12 cellular contexts compared by ENCODE assay signal in the genomic region with DNA sequence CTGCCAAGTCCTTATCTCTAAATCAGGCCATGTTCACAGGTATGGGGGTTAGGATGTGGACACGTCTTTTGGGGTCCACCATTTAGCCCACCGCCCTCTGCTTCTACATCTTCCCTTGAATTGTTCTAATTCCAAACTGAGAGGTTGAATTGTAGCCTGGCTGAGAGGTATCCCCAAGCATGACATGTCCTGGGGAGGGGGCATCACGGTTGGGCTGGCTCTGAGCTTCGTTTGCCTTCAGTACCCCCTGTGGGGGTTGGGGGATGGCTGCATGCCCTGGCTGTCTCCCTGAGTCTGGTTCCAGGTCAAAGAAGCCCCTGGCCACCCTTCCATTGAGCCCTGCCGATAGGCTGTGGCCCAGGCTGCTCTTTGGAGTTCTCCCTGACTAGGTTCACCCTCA.
DNase-seq lines count a peak whose midpoint lies in the region; ATAC-seq and TF ChIP-seq lines count a peak whose summit lies in the region.
"Had no signal": no experiment of that assay in that cellular context is flagged by ENCODE, and none has a peak within 500 bp of the region (broad histone marks: within the 10 kb centered on the region; RNA-seq: fewer than 3 reads in every experiment).

No MANE protein-coding gene starts in this region.

- no peak for TF ChIP-seq POLR2A in heart left ventricle (IDR thresholded peaks at IDR 0.05)

- intact Hi-C loops in heart left ventricle (cut with DNase I): no loop called here

- H3K79me2 ChIP-seq in neural progenitor cell (ENCODE audit: low read depth): no peaks in the 10 kb centered on the region

- TF ChIP-seq CTCF in right atrium auricular region (IDR thresholded peaks at IDR 0.05) (no peak), heart left ventricle (IDR thresholded peaks at IDR 0.05) (no peak), osteocyte (IDR thresholded peaks at IDR 0.05) (no peak), neural progenitor cell (IDR thresholded peaks at IDR 0.05) (no peak)

- H3K27me3 Mint-ChIP-seq in osteocyte (ENCODE audit: unreplicated experiment): no peaks in the 10 kb centered on the region
- peaks cover 7% of the 10 kb centered on the region for H3K27me3 Mint-ChIP-seq in neural progenitor cell (ENCODE audit: insufficient read depth, low read depth)

- no peaks in the 10 kb centered on the region for H3F3A ChIP-seq in neural progenitor cell (ENCODE audit: low read depth)

- no peak for ATAC-seq in heart left ventricle

- H3K27ac Mint-ChIP-seq in osteocyte (ENCODE audit: unreplicated experiment): no peak overlapping the region
- H3K27ac Mint-ChIP-seq in neural progenitor cell: no peak overlapping the region
- H3K27ac Mint-ChIP-seq: CD4-positive, alpha-beta memory T cell had no signal

- H3K4me3 Mint-ChIP-seq in osteocyte (ENCODE audit: unreplicated experiment) (no peak overlapping the region), neural progenitor cell (no peak overlapping the region)
- H3K4me3 Mint-ChIP-seq: CD4-positive, alpha-beta memory T cell had no signal

- peak; percentile 23 for DNase-seq in right atrium auricular region (ENCODE audit: low spot score)
- no peak for DNase-seq in heart left ventricle
- DNase-seq in islet precursor cell: peak; percentile 16
- peak; percentile 74 for DNase-seq in osteocyte (ENCODE audit: extremely low spot score, unreplicated experiment)
- DNase-seq in H4 (ENCODE audit: low spot score): no peak
- no peak for DNase-seq in neural progenitor cell (ENCODE audit: low spot score)
- DNase-seq: C1 segment of cervical spinal cord; Calu3; CD4-positive, alpha-beta memory T cell; COR-L47; DMS79 treated with DMSO at 0.1 percent for 48 hours; GOT3 had no signal

- WGBS in heart left ventricle, 4 donors: 49 to 56% (median 50%) methylated on average over 5 of the region's 5 CpGs

- H3K36me3 ChIP-seq in right atrium auricular region: no peaks in the 10 kb centered on the region
- H3K36me3 ChIP-seq in heart left ventricle: no peaks in the 10 kb centered on the region
- no peaks in the 10 kb centered on the region for H3K36me3 ChIP-seq in neural progenitor cell

- no peak overlapping the region for H3K4me2 ChIP-seq in neural progenitor cell

- no peaks in the 10 kb centered on the region for H3K9me3 ChIP-seq in right atrium auricular region
- no peaks in the 10 kb centered on the region for H3K9me3 ChIP-seq in heart left ventricle
- no peaks in the 10 kb centered on the region for H3K9me3 ChIP-seq in neural progenitor cell (ENCODE audit: low read depth)

- H3K4me1 Mint-ChIP-seq in osteocyte (ENCODE audit: unreplicated experiment) (no peaks in the 10 kb centered on the region), neural progenitor cell (no peaks in the 10 kb centered on the region)
- H3K4me1 Mint-ChIP-seq: CD4-positive, alpha-beta memory T cell had no signal

- H2AFZ ChIP-seq in neural progenitor cell (replicated peaks): no peak overlapping the region

- H3K9ac ChIP-seq in neural progenitor cell: no peak overlapping the region

- H3K36me3 Mint-ChIP-seq in osteocyte (ENCODE audit: unreplicated experiment) (peaks cover 4% of the 10 kb centered on the region), neural progenitor cell (no peaks in the 10 kb centered on the region)
- H3K36me3 Mint-ChIP-seq: CD4-positive, alpha-beta memory T cell had no signal

- H3K4me3 ChIP-seq in right atrium auricular region (no peak overlapping the region), heart left ventricle (no peak overlapping the region), neural progenitor cell (no peak overlapping the region)

- H3K4me1 ChIP-seq in right atrium auricular region (no peaks in the 10 kb centered on the region), heart left ventricle (no peaks in the 10 kb centered on the region), neural progenitor cell (no peaks in the 10 kb centered on the region)

- H3K27ac ChIP-seq in right atrium auricular region: no peak overlapping the region
- H3K27ac ChIP-seq in heart left ventricle: no peak overlapping the region
- no peak overlapping the region for H3K27ac ChIP-seq in neural progenitor cell

- H3K27me3 ChIP-seq in right atrium auricular region (no peaks in the 10 kb centered on the region), heart left ventricle (peaks cover 0 to 20% (median 0%) of the 10 kb centered on the region in 9 donors), neural progenitor cell (no peaks in the 10 kb centered on the region)

- H3K9me3 Mint-ChIP-seq in osteocyte (ENCODE audit: unreplicated experiment) (peaks cover 39% of the 10 kb centered on the region), neural progenitor cell (no peaks in the 10 kb centered on the region)

- no peaks in the 10 kb centered on the region for H4K20me1 ChIP-seq in neural progenitor cell (ENCODE audit: low read depth)

Comparison
In these comparisons a context has a peak if more than half of its experiments do, and no peak if none do; other contexts are left out.
1. DNase-seq: peak in right atrium auricular region (single experiment), islet precursor cell (single experiment) and osteocyte (single experiment); none in heart left ventricle (0 of 5), H4 (single experiment) and neural progenitor cell (single experiment).